In the genomic region with DNA sequence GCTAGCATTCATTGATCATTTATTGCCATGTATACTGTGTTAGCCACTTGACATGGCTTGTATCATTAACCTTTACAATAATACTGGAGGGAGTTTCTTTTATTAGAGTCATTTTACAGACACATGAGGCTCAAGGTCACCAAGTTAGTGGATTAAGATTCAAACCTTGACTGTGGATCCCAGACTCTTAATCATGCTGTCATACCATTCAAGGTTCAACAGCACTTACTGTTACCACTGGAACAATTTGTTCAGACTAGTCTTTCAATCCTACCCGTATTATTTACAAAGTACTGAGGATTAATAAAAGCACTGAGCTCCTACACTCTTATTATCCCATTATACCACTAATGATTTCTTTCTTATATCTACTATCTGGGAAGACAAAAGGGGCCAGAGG, we compare ENCODE assay signal across 8 cellular contexts. TPM values are rescaled to one million over a fixed set of nuclear protein-coding genes. Genes with fewer than 3 reads are reported as not detected.
DNase-seq lines count a peak whose midpoint lies in the region; ATAC-seq and TF ChIP-seq lines count a peak whose summit lies in the region.
"Had no signal": no experiment of that assay in that cellular context is flagged by ENCODE, and none has a peak within 500 bp of the region (broad histone marks: within the 10 kb centered on the region; RNA-seq: fewer than 3 reads in every experiment).

No MANE protein-coding gene starts in this region.

- H3K4me2 ChIP-seq in hepatocyte = peak overlapping the region; percentile 89

- no peaks in the 10 kb centered on the region for H3K9me3 Mint-ChIP-seq in activated B cell treated with CpG ODN at 0.5 μM for 24 hours
- no peaks in the 10 kb centered on the region for H3K9me3 Mint-ChIP-seq in stimulated activated memory B cell treated with anti-CD40 and anti-IgM and Interleukin-4, amounts not matched to agents 10 μg/mL and 1 μg/mL and 100 μg/mL, for 72 hours

- POLR2A ChIA-PET in activated B cell treated with CpG ODN at 0.5 μM for 24 hours (lab: Charles Lee) = interaction anchor here (0.5 to 2.8 kb wide), 20 partner anchors 11 to 213 kb away, joined by 3 to 28 read pairs (median 8); a partner anchor contains a TSS

- H2AFZ ChIP-seq in hepatocyte = peak overlapping the region; percentile 22

- no peaks in the 10 kb centered on the region for H3K27me3 Mint-ChIP-seq in activated B cell treated with CpG ODN at 0.5 μM for 24 hours
- no peaks in the 10 kb centered on the region for H3K27me3 Mint-ChIP-seq in stimulated activated memory B cell treated with anti-CD40 and anti-IgM and Interleukin-4, amounts not matched to agents 10 μg/mL and 1 μg/mL and 100 μg/mL, for 72 hours

- peak overlapping the region; percentile 96 for H3K4me3 Mint-ChIP-seq in activated B cell treated with CpG ODN at 0.5 μM for 24 hours
- H3K4me3 Mint-ChIP-seq in stimulated activated memory B cell treated with anti-CD40 and anti-IgM and Interleukin-4, amounts not matched to agents 10 μg/mL and 1 μg/mL and 100 μg/mL, for 72 hours = peak overlapping the region; percentile 83

- H4K20me1 ChIP-seq in hepatocyte (ENCODE audit: insufficient read depth, poor library complexity, severe bottlenecking) = no peaks in the 10 kb centered on the region

- H3K9me3 ChIP-seq in hepatocyte (ENCODE audit: low read depth) = no peaks in the 10 kb centered on the region

- 58% methylated on average over 1 of the region's 1 CpG for WGBS in hepatocyte (ENCODE audit: low lambda C conversion rate, missing lambda C conversion rate)

- DNase-seq in HFF-Myc (ENCODE audit: extremely low read depth, low read depth) (no peak), activated B cell treated with CpG ODN at 0.5 μM for 24 hours (no peak), hepatocyte (ENCODE audit: low spot score) (no peak), inferior parietal cortex (ENCODE audit: extremely low spot score) (no peak)

- no peaks in the 10 kb centered on the region for H3K27me3 ChIP-seq in hepatocyte

- H3K27ac Mint-ChIP-seq in activated B cell treated with CpG ODN at 0.5 μM for 24 hours = peak overlapping the region; percentile 94
- H3K27ac Mint-ChIP-seq in stimulated activated memory B cell treated with anti-CD40 and anti-IgM and Interleukin-4, amounts not matched to agents 10 μg/mL and 1 μg/mL and 100 μg/mL, for 72 hours = peak overlapping the region; percentile 84

- no peak for ATAC-seq in activated B cell treated with CpG ODN at 0.5 μM for 24 hours (ENCODE audit: low read depth)
- ATAC-seq in stimulated activated memory B cell treated with anti-CD40 and anti-IgM and Interleukin-4, amounts not matched to agents 10 μg/mL and 1 μg/mL and 100 μg/mL, for 72 hours = no peak
- ATAC-seq in HG03460 (IDR thresholded peaks at IDR 0.05; ENCODE audit: unreplicated experiment) = no peak
- ATAC-seq in GM18873 (IDR thresholded peaks at IDR 0.05; ENCODE audit: low FRiP score, unreplicated experiment) = no peak

- TF ChIP-seq CTCF in HFF-Myc (IDR thresholded peaks at IDR 0.05; ENCODE audit: low read depth, low read length, missing control alignments) (no peak), activated B cell treated with CpG ODN at 0.5 μM for 24 hours (IDR thresholded peaks at IDR 0.05) (no peak), hepatocyte (IDR thresholded peaks at IDR 0.05; ENCODE audit: poor library complexity) (no peak)

- peaks cover 5% of the 10 kb centered on the region for H3K4me1 ChIP-seq in hepatocyte (ENCODE audit: insufficient read depth)

- peaks cover 30% of the 10 kb centered on the region for H3K79me2 ChIP-seq in hepatocyte

- peak overlapping the region; percentile 53 for H3K4me3 ChIP-seq in HFF-Myc (replicated peaks; ENCODE audit: low read depth, low read length)
- peak overlapping the region; percentile 64 for H3K4me3 ChIP-seq in hepatocyte

- intact Hi-C loops in activated B cell treated with CpG ODN at 0.5 μM for 24 hours (cut with micrococcal nuclease) = loop anchor here (5.0 kb wide), 1 partner anchor 1066 kb away; a partner anchor contains a TSS

- no peaks in the 10 kb centered on the region for H3K9me2 ChIP-seq in hepatocyte (replicated peaks; ENCODE audit: insufficient read depth)

- CTCF ChIA-PET in activated B cell treated with CpG ODN at 0.5 μM for 24 hours (lab: Charles Lee) = interaction anchor here (1.4 to 2.0 kb wide), 3 partner anchors 48 to 151 kb away, joined by 3 to 8 read pairs (median 5); no protein-coding TSS in a partner anchor

- H3K4me1 Mint-ChIP-seq in activated B cell treated with CpG ODN at 0.5 μM for 24 hours = peaks cover 28% of the 10 kb centered on the region
- peaks cover 32% of the 10 kb centered on the region for H3K4me1 Mint-ChIP-seq in stimulated activated memory B cell treated with anti-CD40 and anti-IgM and Interleukin-4, amounts not matched to agents 10 μg/mL and 1 μg/mL and 100 μg/mL, for 72 hours

- peaks cover 3% of the 10 kb centered on the region for H3K36me3 ChIP-seq in hepatocyte (replicated peaks; ENCODE audit: insufficient read depth, low read depth)

- H3K27ac ChIP-seq in hepatocyte = peak overlapping the region; percentile 90

- peaks cover 59% of the 10 kb centered on the region for H3K36me3 Mint-ChIP-seq in activated B cell treated with CpG ODN at 0.5 μM for 24 hours (ENCODE audit: low read depth)
- peaks cover 28% of the 10 kb centered on the region for H3K36me3 Mint-ChIP-seq in stimulated activated memory B cell treated with anti-CD40 and anti-IgM and Interleukin-4, amounts not matched to agents 10 μg/mL and 1 μg/mL and 100 μg/mL, for 72 hours

RNA-seq across cellular contexts. Expression of a gene that starts 1.2 kb away (rescaled TPM):
- total RNA-seq in activated B cell treated with CpG ODN at 0.5 μM for 24 hours (58.8 and 58.9 TPM in 2 replicates), hepatocyte (27.0 and 28.3 TPM in 2 replicates)
- 80.7 and 87.2 TPM in 2 replicates for polyA plus RNA-seq in hepatocyte

RNA-seq across cellular contexts. Expression of a gene that starts 15.6 kb away (rescaled TPM):
- 5.5 and 6.7 TPM in 2 replicates for total RNA-seq in activated B cell treated with CpG ODN at 0.5 μM for 24 hours
- total RNA-seq in hepatocyte = 2.7 and 3.9 TPM in 2 replicates
- 1.2 and 1.6 TPM in 2 replicates for polyA plus RNA-seq in hepatocyte

RNA-seq across cellular contexts. Expression of a gene that starts 26.8 kb away (rescaled TPM):
- total RNA-seq in activated B cell treated with CpG ODN at 0.5 μM for 24 hours (8.5 and 12.9 TPM in 2 replicates), hepatocyte (1.4 and 2.3 TPM in 2 replicates)
- 0.77 TPM in 1 of 2 replicates, not detected in the other for polyA plus RNA-seq in hepatocyte
- total RNA-seq: dermis microvascular lymphatic vessel endothelial cell had no signal
